In the genomic region with DNA sequence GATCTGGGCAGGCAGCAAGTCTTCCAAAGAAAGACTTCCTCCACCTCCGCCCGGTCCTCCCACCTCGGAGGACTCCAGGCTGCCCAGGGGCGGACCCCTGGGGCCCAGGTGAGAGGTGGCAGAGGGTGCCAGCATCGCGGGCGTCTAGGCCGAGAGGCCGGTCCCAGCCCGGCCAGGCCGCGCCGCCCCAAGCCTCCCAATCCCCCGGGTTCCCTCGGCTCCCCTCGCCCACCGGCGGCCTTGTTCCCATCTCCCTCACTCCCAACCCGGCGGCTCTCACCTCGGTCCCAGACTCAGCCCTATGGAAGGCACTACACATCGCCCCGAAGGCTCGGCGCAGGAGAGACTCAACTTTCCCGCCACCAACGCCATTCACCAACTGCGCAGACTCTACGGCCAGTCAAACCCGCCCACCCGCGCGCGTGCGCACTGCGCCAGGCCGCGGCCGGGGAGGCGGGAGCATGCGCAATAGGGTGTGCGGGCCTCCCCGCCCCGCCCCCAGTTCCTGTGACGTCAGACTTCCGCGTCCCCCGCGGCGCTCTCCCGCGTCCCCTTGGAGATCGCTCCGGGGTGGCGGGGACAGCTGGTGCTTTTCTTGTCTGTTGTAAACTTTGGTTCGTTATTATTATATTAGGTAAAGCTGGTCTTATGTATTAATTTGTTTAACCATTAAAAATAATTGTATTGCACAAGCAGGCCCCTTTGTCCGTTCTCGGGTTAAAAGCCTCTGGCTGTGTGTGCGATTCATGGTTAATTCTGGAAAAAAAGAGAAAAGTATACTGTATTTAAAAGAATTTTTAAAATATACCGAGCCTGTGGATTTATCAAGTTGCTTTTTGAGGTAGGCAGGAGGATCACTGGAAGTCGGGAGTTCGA, we compare ENCODE assay signal across 8 cellular contexts. TPM values are rescaled to one million over a fixed set of nuclear protein-coding genes. Genes with fewer than 3 reads are reported as not detected.
DNase-seq lines count a peak whose midpoint lies in the region; ATAC-seq, FAIRE-seq and TF ChIP-seq lines count a peak whose summit lies in the region.

A gene (minus strand): TSS at position 381 of the 876 bp plus-strand sequence. CDS start 62 bp downstream, at position 319.

- H3K27ac Mint-ChIP-seq in activated B cell treated with CpG ODN at 0.5 μM for 24 hours, result peak within 1 kb of the TSS; percentile 93

- no peaks in the 10 kb centered on the region for H3K27me3 Mint-ChIP-seq in activated B cell treated with CpG ODN at 0.5 μM for 24 hours

- H3K4me1 Mint-ChIP-seq in activated B cell treated with CpG ODN at 0.5 μM for 24 hours, result peaks cover 11% of the 10 kb centered on the region

- POLR2A ChIA-PET in activated B cell treated with CpG ODN at 0.5 μM for 24 hours (lab: Charles Lee), result interaction anchor here (0.6 kb wide), 1 partner anchor 16 kb away, joined by 3 read pairs; no protein-coding TSS in a partner anchor

- DNase-seq in AG09319 (ENCODE audit: extremely low read depth, low read depth) (peak; percentile 79), NCI-H345 (lab: John Stamatoyannopoulos, UW) (peak; percentile 92), activated B cell treated with CpG ODN at 0.5 μM for 24 hours (peak; percentile 99), caudate nucleus (lab: John Stamatoyannopoulos, UW) (peak; percentile 47 to 97 (median 87))
- peak; percentile 84 to 89 for DNase-seq in stimulated activated CD4-positive, alpha-beta T cell treated with anti-CD3 and anti-CD28 coated beads, Interleukin-12 subunit alpha, Interleukin-12 subunit beta, amount 100 ng/mL, for 24 hours (ENCODE audit: low read depth in 2 of 2)

- H3K27ac ChIP-seq in caudate nucleus (ENCODE audit: low read depth, low read length), result peak within 1 kb of the TSS; percentile 79

- peak; percentile 92 for ATAC-seq in GM19025 (IDR thresholded peaks at IDR 0.05; ENCODE audit: low read depth, unreplicated experiment)
- ATAC-seq in HG03280 (IDR thresholded peaks at IDR 0.05; ENCODE audit: unreplicated experiment), result peak; percentile 87
- ATAC-seq in activated B cell treated with CpG ODN at 0.5 μM for 24 hours (ENCODE audit: low read depth), result peak; percentile 94

- peaks cover 3% of the 10 kb centered on the region for H3K36me3 Mint-ChIP-seq in activated B cell treated with CpG ODN at 0.5 μM for 24 hours (ENCODE audit: low read depth)

- intact Hi-C loops in activated B cell treated with CpG ODN at 0.5 μM for 24 hours (cut with micrococcal nuclease), result loop anchor here (1.0 to 10.0 kb wide), 11 partner anchors 83 to 1449 kb away; a partner anchor contains a TSS

- H3K4me3 Mint-ChIP-seq in activated B cell treated with CpG ODN at 0.5 μM for 24 hours, result peak within 1 kb of the TSS; percentile 94

- peak; percentile 43 for FAIRE-seq in islet of Langerhans (lab: Jason Lieb, UNC)

- no peaks in the 10 kb centered on the region for H3K9me3 Mint-ChIP-seq in activated B cell treated with CpG ODN at 0.5 μM for 24 hours

- CTCF ChIA-PET in activated B cell treated with CpG ODN at 0.5 μM for 24 hours (lab: Charles Lee), result no interaction called here

- no peak for TF ChIP-seq CTCF in AG09319 (IDR thresholded peaks at IDR 0.05; ENCODE audit: low read depth, low read length)
- TF ChIP-seq CTCF in activated B cell treated with CpG ODN at 0.5 μM for 24 hours (IDR thresholded peaks at IDR 0.05), result no peak

RNA-seq across cellular contexts. Expression of the gene that starts here (rescaled TPM):
- 1.7 and 2.3 TPM in 2 replicates for total RNA-seq in activated B cell treated with CpG ODN at 0.5 μM for 24 hours

Comparison
In these comparisons a context has a peak if more than half of its experiments do, and no peak if none do; other contexts are left out.
1. Peak in every context shown above with its lines: DNase-seq, ATAC-seq and H3K27ac ChIP-seq.